In genomic region chr2:178403671-178404379, GRCh38 we compare ENCODE assay signal across 11 cellular contexts. TPM values are rescaled to one million over a fixed set of nuclear protein-coding genes. Genes with fewer than 3 reads are reported as not detected.
DNase-seq lines count a peak whose midpoint lies in the region; ATAC-seq and TF ChIP-seq lines count a peak whose summit lies in the region.
"Had no signal": no experiment of that assay in that cellular context is flagged by ENCODE, and none has a peak within 500 bp of the region (broad histone marks: within the 10 kb centered on the region; RNA-seq: fewer than 3 reads in every experiment).

No MANE protein-coding gene starts in this region.

- H3K27ac Mint-ChIP-seq in activated T-helper 1 cell treated with anti-CD3 and anti-CD28 coated beads, Interleukin-12 subunit alpha, Interleukin-12 subunit beta, Interleukin-2, Interleukin-4 antibody, amounts not matched to agents 30 ng/mL and 10 ng/mL and 1 ng/mL, durations not matched to agents 14 hours and 24 hours and 36 hours, result peak overlapping the region; percentile 69
- H3K27ac Mint-ChIP-seq: activated B cell treated with CpG ODN at 0.5 μM for 24 hours had no signal

- H3K36me3 ChIP-seq in WERI-Rb-1, result no peaks in the 10 kb centered on the region

- no peaks in the 10 kb centered on the region for H3K9me3 Mint-ChIP-seq in activated T-helper 1 cell treated with anti-CD3 and anti-CD28 coated beads, Interleukin-12 subunit alpha, Interleukin-12 subunit beta, Interleukin-2, Interleukin-4 antibody, amounts not matched to agents 30 ng/mL and 10 ng/mL and 1 ng/mL, durations not matched to agents 14 hours and 24 hours and 36 hours
- H3K9me3 Mint-ChIP-seq: activated B cell treated with CpG ODN at 0.5 μM for 24 hours, brain had no signal

- peaks cover 2% of the 10 kb centered on the region for H3K36me3 Mint-ChIP-seq in activated T-helper 1 cell treated with anti-CD3 and anti-CD28 coated beads, Interleukin-12 subunit alpha, Interleukin-12 subunit beta, Interleukin-2, Interleukin-4 antibody, amounts not matched to agents 30 ng/mL and 10 ng/mL and 1 ng/mL, durations not matched to agents 14 hours and 24 hours and 36 hours (ENCODE audit: low read depth)
- H3K36me3 Mint-ChIP-seq: brain had no signal

- DNase-seq in activated T-helper 1 cell treated with anti-CD3 and anti-CD28 coated beads, Interleukin-12 subunit alpha, Interleukin-12 subunit beta, Interleukin-2, Interleukin-4 antibody, amounts not matched to agents 30 ng/mL and 10 ng/mL and 1 ng/mL, durations not matched to agents 14 hours and 24 hours and 36 hours (ENCODE audit: low spot score), result no peak
- DNase-seq in ecto neural progenitor cell (ENCODE audit: low spot score) (no peak), KBM-7 (no peak), D341Med (ENCODE audit: low spot score) (no peak), WERI-Rb-1 (no peak)
- DNase-seq: activated B cell treated with CpG ODN at 0.5 μM for 24 hours, NCI-H2081 had no signal

- ATAC-seq in GM18517 (IDR thresholded peaks at IDR 0.05; ENCODE audit: unreplicated experiment) (peak; percentile 37), GM21515 (IDR thresholded peaks at IDR 0.05; ENCODE audit: unreplicated experiment) (peak; percentile 33), HG03196 (IDR thresholded peaks at IDR 0.05; ENCODE audit: unreplicated experiment) (peak; percentile 42)

- intact Hi-C loops in activated T-helper 1 cell treated with anti-CD3 and anti-CD28 coated beads, Interleukin-12 subunit alpha, Interleukin-12 subunit beta, Interleukin-2, Interleukin-4 antibody, amounts not matched to agents 30 ng/mL and 10 ng/mL and 1 ng/mL, durations not matched to agents 14 hours and 24 hours and 36 hours (cut with micrococcal nuclease), result loop anchor here (1.0 kb wide), 2 partner anchors 8 to 10 kb away; no protein-coding TSS in a partner anchor

- in situ Hi-C loops in KBM-7 (cut with MboI; ENCODE audit: low pct_unique_long_range_greater_than_20kb, low sequenced_read_pairs), result no loop called here

- peak overlapping the region; percentile 63 for H3K4me3 Mint-ChIP-seq in activated T-helper 1 cell treated with anti-CD3 and anti-CD28 coated beads, Interleukin-12 subunit alpha, Interleukin-12 subunit beta, Interleukin-2, Interleukin-4 antibody, amounts not matched to agents 30 ng/mL and 10 ng/mL and 1 ng/mL, durations not matched to agents 14 hours and 24 hours and 36 hours
- H3K4me3 Mint-ChIP-seq: activated B cell treated with CpG ODN at 0.5 μM for 24 hours had no signal

- no peaks in the 10 kb centered on the region for H3K27me3 ChIP-seq in WERI-Rb-1 (ENCODE audit: insufficient read depth, low read depth, severe bottlenecking)

- H3K4me1 Mint-ChIP-seq in activated T-helper 1 cell treated with anti-CD3 and anti-CD28 coated beads, Interleukin-12 subunit alpha, Interleukin-12 subunit beta, Interleukin-2, Interleukin-4 antibody, amounts not matched to agents 30 ng/mL and 10 ng/mL and 1 ng/mL, durations not matched to agents 14 hours and 24 hours and 36 hours (ENCODE audit: low read depth), result peaks cover 41% of the 10 kb centered on the region

- H3K27ac ChIP-seq in WERI-Rb-1, result no peak overlapping the region

- H3K4me3 ChIP-seq in WERI-Rb-1 (ENCODE audit: low read depth, low read length), result no peak overlapping the region

- no peak for TF ChIP-seq CTCF in WERI-Rb-1 (IDR thresholded peaks at IDR 0.05; ENCODE audit: low read depth, low read length)

- H3K9me3 ChIP-seq in WERI-Rb-1 (ENCODE audit: severe bottlenecking), result peaks cover 2% of the 10 kb centered on the region

- H3K27me3 Mint-ChIP-seq in activated T-helper 1 cell treated with anti-CD3 and anti-CD28 coated beads, Interleukin-12 subunit alpha, Interleukin-12 subunit beta, Interleukin-2, Interleukin-4 antibody, amounts not matched to agents 30 ng/mL and 10 ng/mL and 1 ng/mL, durations not matched to agents 14 hours and 24 hours and 36 hours (ENCODE audit: insufficient read depth), result peaks cover 2% of the 10 kb centered on the region
- H3K27me3 Mint-ChIP-seq: activated B cell treated with CpG ODN at 0.5 μM for 24 hours, brain had no signal

RNA-seq across cellular contexts. Expression of gene PRKRA, which starts 47.1 kb away (rescaled TPM):
- total RNA-seq in activated T-helper 1 cell treated with anti-CD3 and anti-CD28 coated beads, Interleukin-12 subunit alpha, Interleukin-12 subunit beta, Interleukin-2, Interleukin-4 antibody, amounts not matched to agents 30 ng/mL and 10 ng/mL and 1 ng/mL, durations not matched to agents 14 hours and 24 hours and 36 hours, result 45.1 and 50.5 TPM in 2 replicates

RNA-seq across cellular contexts. Expression of gene PJVK, which starts 47.4 kb away (rescaled TPM):
- total RNA-seq in activated T-helper 1 cell treated with anti-CD3 and anti-CD28 coated beads, Interleukin-12 subunit alpha, Interleukin-12 subunit beta, Interleukin-2, Interleukin-4 antibody, amounts not matched to agents 30 ng/mL and 10 ng/mL and 1 ng/mL, durations not matched to agents 14 hours and 24 hours and 36 hours, result 1.1 and 2.5 TPM in 2 replicates
